8 cellular contexts compared by ENCODE assay signal in genomic region chr17:78723001-78723796, GRCh38. TPM values are rescaled to one million over a fixed set of nuclear protein-coding genes. Genes with fewer than 3 reads are reported as not detected.
DNase-seq lines count a peak whose midpoint lies in the region; ATAC-seq lines count a peak whose summit lies in the region.

No MANE protein-coding gene starts in this region.

- intact Hi-C loops in activated naive CD4-positive, alpha-beta T cell treated with anti-CD3 and anti-CD28 coated beads for 36 hours (cut with micrococcal nuclease) = loop anchor here (5.0 kb wide), 1 partner anchor 119 kb away; the partner anchor contains the start of gene USP36

- no peaks in the 10 kb centered on the region for H3K9me3 Mint-ChIP-seq in activated naive CD4-positive, alpha-beta T cell treated with anti-CD3 and anti-CD28 coated beads for 36 hours
- H3K9me3 Mint-ChIP-seq in stimulated activated naive CD8-positive, alpha-beta T cell treated with anti-CD3 and anti-CD28 coated beads, Interleukin-15, amount 100 ng/mL, for 72 hours = no peaks in the 10 kb centered on the region

- ATAC-seq in stimulated activated naive CD8-positive, alpha-beta T cell treated with anti-CD3 and anti-CD28 coated beads, Interleukin-15, amount 100 ng/mL, for 72 hours = no peak
- ATAC-seq in HG03280 (IDR thresholded peaks at IDR 0.05; ENCODE audit: unreplicated experiment) (no peak), GM18873 (IDR thresholded peaks at IDR 0.05; ENCODE audit: low FRiP score, unreplicated experiment) (no peak)

- H3K4me1 Mint-ChIP-seq in activated naive CD4-positive, alpha-beta T cell treated with anti-CD3 and anti-CD28 coated beads for 36 hours (ENCODE audit: low read depth) = peaks cover 97% of the 10 kb centered on the region
- H3K4me1 Mint-ChIP-seq in stimulated activated naive CD8-positive, alpha-beta T cell treated with anti-CD3 and anti-CD28 coated beads, Interleukin-15, amount 100 ng/mL, for 72 hours = peaks cover 98% of the 10 kb centered on the region

- peaks cover 20% of the 10 kb centered on the region; the same call in 1 of the 2 replicates for H3K27me3 ChIP-seq in iPS-20b (ENCODE audit: insufficient read depth, low read length)

- peaks cover 26% of the 10 kb centered on the region for H3K4me1 ChIP-seq in iPS-20b (ENCODE audit: insufficient read depth, low read length)

- no peaks in the 10 kb centered on the region for H3K36me3 ChIP-seq in iPS-20b (ENCODE audit: insufficient read depth, low read depth, low read length)

- H3K9me3 ChIP-seq in iPS-20b (ENCODE audit: insufficient read depth, low read depth, low read length) = no peaks in the 10 kb centered on the region

- H3K36me3 Mint-ChIP-seq in activated naive CD4-positive, alpha-beta T cell treated with anti-CD3 and anti-CD28 coated beads for 36 hours (ENCODE audit: low read depth) = peaks cover 5% of the 10 kb centered on the region

- H3K4me3 ChIP-seq in iPS-20b (ENCODE audit: low read length) = peak overlapping the region; percentile 64

- H3K27ac Mint-ChIP-seq in activated naive CD4-positive, alpha-beta T cell treated with anti-CD3 and anti-CD28 coated beads for 36 hours = peak overlapping the region; percentile 92
- peak overlapping the region; percentile 41 to 51 for H3K27ac Mint-ChIP-seq in stimulated activated naive CD8-positive, alpha-beta T cell treated with anti-CD3 and anti-CD28 coated beads, Interleukin-15, amount 100 ng/mL, for 72 hours

- no peak overlapping the region for H3K4me3 Mint-ChIP-seq in activated naive CD4-positive, alpha-beta T cell treated with anti-CD3 and anti-CD28 coated beads for 36 hours
- H3K4me3 Mint-ChIP-seq in stimulated activated naive CD8-positive, alpha-beta T cell treated with anti-CD3 and anti-CD28 coated beads, Interleukin-15, amount 100 ng/mL, for 72 hours = peak overlapping the region; percentile 47 to 61

- H3K27me3 Mint-ChIP-seq in activated naive CD4-positive, alpha-beta T cell treated with anti-CD3 and anti-CD28 coated beads for 36 hours (ENCODE audit: low read depth) = no peaks in the 10 kb centered on the region
- H3K27me3 Mint-ChIP-seq in stimulated activated naive CD8-positive, alpha-beta T cell treated with anti-CD3 and anti-CD28 coated beads, Interleukin-15, amount 100 ng/mL, for 72 hours = no peaks in the 10 kb centered on the region

- CTCF ChIA-PET in activated naive CD4-positive, alpha-beta T cell treated with anti-CD3 and anti-CD28 coated beads for 36 hours (lab: Charles Lee) = interaction anchor here (0.7 to 3.2 kb wide), 5 partner anchors 12 to 226 kb away, joined by 3 to 14 read pairs (median 5); no protein-coding TSS in a partner anchor

- H3K27ac ChIP-seq in angular gyrus (ENCODE audit: low read depth, low read length) (peak overlapping the region; percentile 85), iPS-20b (ENCODE audit: low read length) (no peak overlapping the region)

- H3K9ac ChIP-seq in iPS-20b (ENCODE audit: low read depth, low read length) = no peak overlapping the region; the same call in 1 of the 2 replicates

- no peak for DNase-seq in activated naive CD4-positive, alpha-beta T cell treated with anti-CD3 and anti-CD28 coated beads for 36 hours
- DNase-seq in activated naive CD4-positive, alpha-beta T cell (lab: John Stamatoyannopoulos, UW) = no peak
- no peak for DNase-seq in stimulated activated naive CD8-positive, alpha-beta T cell treated with anti-CD3 and anti-CD28 coated beads, Interleukin-15, amount 100 ng/mL, for 72 hours
- no peak for DNase-seq in NCI-H187 treated with DMSO at 0.1 percent for 48 hours (lab: John Stamatoyannopoulos, UW)

RNA-seq across cellular contexts. Expression of gene CYTH1, which starts 58.9 kb away (rescaled TPM):
- total RNA-seq in activated naive CD4-positive, alpha-beta T cell treated with anti-CD3 and anti-CD28 coated beads for 36 hours = 100 to 1,000 TPM; 145 to 149 TPM
